ENCODE assay signal across 7 cellular contexts in the genomic region with DNA sequence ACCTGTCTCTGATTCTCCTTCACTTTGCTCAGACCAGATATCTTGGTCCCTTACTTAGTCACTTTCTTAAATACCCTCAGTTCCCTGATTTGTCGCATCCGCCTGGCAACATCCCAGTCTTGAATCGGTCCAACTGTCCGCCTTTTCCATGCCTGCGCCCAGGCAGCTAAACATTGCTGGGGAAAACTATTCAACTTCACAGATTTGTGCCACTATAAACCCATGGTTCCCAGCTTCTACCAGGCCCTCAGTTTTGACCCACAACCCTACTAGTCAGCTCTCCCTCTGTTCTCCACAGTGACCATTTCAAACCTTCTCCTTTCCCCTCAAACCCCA. TPM values are rescaled to one million over a fixed set of nuclear protein-coding genes. Genes with fewer than 3 reads are reported as not detected.
A peak's percentile ranks its signal among the peaks of the same experiment; 100 is the strongest.
DNase-seq lines count a peak whose midpoint lies in the region; ATAC-seq and TF ChIP-seq lines count a peak whose summit lies in the region.

No MANE protein-coding gene starts in this region.

- H3K4me3 Mint-ChIP-seq in HFFc6 = peak overlapping the region; percentile 78
- H3K4me3 Mint-ChIP-seq in activated CD8-positive, alpha-beta T cell treated with anti-CD3 and anti-CD28 coated beads for 36 hours = peak overlapping the region; percentile 3

- H3K4me3 ChIP-seq in iPS-11a (ENCODE audit: low read depth, low read length) = peak overlapping the region; percentile 17
- H3K4me3 ChIP-seq in spleen = peak overlapping the region in 3 of 8 donors; percentile 46 to 74 (median 60)

- H3K36me3 Mint-ChIP-seq in HFFc6 (ENCODE audit: low read depth) = no peaks in the 10 kb centered on the region
- H3K36me3 Mint-ChIP-seq in activated CD8-positive, alpha-beta T cell treated with anti-CD3 and anti-CD28 coated beads for 36 hours (ENCODE audit: low read depth) = no peaks in the 10 kb centered on the region

- WGBS in spleen, 5 donors = 73 to 87% (median 83%) methylated on average over 5 of the region's 5 CpGs

- peaks cover 0 to 10% (median 0%) of the 10 kb centered on the region in 6 donors for H3K4me1 ChIP-seq in spleen

- H3K27me3 ChIP-seq in spleen (replicated peaks in 1 of 7) = peaks cover 0 to 40% (median 13%) of the 10 kb centered on the region in 7 donors

- CTCF ChIA-PET in activated CD8-positive, alpha-beta T cell treated with anti-CD3 and anti-CD28 coated beads for 36 hours (lab: Charles Lee) = no interaction called here

- no peaks in the 10 kb centered on the region for H3K9me3 Mint-ChIP-seq in HFFc6
- no peaks in the 10 kb centered on the region for H3K9me3 Mint-ChIP-seq in activated CD8-positive, alpha-beta T cell treated with anti-CD3 and anti-CD28 coated beads for 36 hours

- no peak for ATAC-seq in activated CD8-positive, alpha-beta T cell treated with anti-CD3 and anti-CD28 coated beads for 36 hours

- DNase-seq in HFFc6 = no peak
- DNase-seq in activated CD8-positive, alpha-beta T cell treated with anti-CD3 and anti-CD28 coated beads for 36 hours = no peak
- DNase-seq in spleen = no peak
- DNase-seq in DMS153 treated with DMSO at 0.1 percent for 48 hours (lab: John Stamatoyannopoulos, UW; ENCODE audit: unreplicated experiment) = no peak
- DNase-seq in pons (ENCODE audit: low spot score) = no peak
- DNase-seq in NAMALWA (ENCODE audit: low spot score) = no peak

- intact Hi-C loops in activated CD8-positive, alpha-beta T cell treated with anti-CD3 and anti-CD28 coated beads for 36 hours (cut with micrococcal nuclease) = no loop called here
- intact Hi-C loops in spleen (cut with DNase I; ENCODE audit: low total_unique reads) = no loop called here

- no peak for TF ChIP-seq POLR2A in spleen (IDR thresholded peaks at IDR 0.05)

- no peak for TF ChIP-seq CTCF in HFFc6 (IDR thresholded peaks at IDR 0.05)
- TF ChIP-seq CTCF in activated CD8-positive, alpha-beta T cell treated with anti-CD3 and anti-CD28 coated beads for 36 hours (IDR thresholded peaks at IDR 0.05) = no peak
- no peak for TF ChIP-seq CTCF in spleen (IDR thresholded peaks at IDR 0.05 in 8 of 11, conservative IDR thresholded peaks at IDR 0.05 in 3 of 11)

- POLR2A ChIA-PET in activated CD8-positive, alpha-beta T cell treated with anti-CD3 and anti-CD28 coated beads for 36 hours (lab: Charles Lee) = no interaction called here

- H3K9me3 ChIP-seq in spleen = no peaks in the 10 kb centered on the region

- no peaks in the 10 kb centered on the region for H3K36me3 ChIP-seq in spleen

- no peaks in the 10 kb centered on the region for H3K27me3 Mint-ChIP-seq in HFFc6 (ENCODE audit: insufficient read depth)
- peaks cover 25% of the 10 kb centered on the region for H3K27me3 Mint-ChIP-seq in activated CD8-positive, alpha-beta T cell treated with anti-CD3 and anti-CD28 coated beads for 36 hours

- H3K27ac Mint-ChIP-seq in HFFc6 = peak overlapping the region; percentile 74
- H3K27ac Mint-ChIP-seq in activated CD8-positive, alpha-beta T cell treated with anti-CD3 and anti-CD28 coated beads for 36 hours = no peak overlapping the region

- peaks cover 55% of the 10 kb centered on the region for H3K4me1 Mint-ChIP-seq in HFFc6 (ENCODE audit: low read depth)
- peaks cover 2% of the 10 kb centered on the region for H3K4me1 Mint-ChIP-seq in activated CD8-positive, alpha-beta T cell treated with anti-CD3 and anti-CD28 coated beads for 36 hours (ENCODE audit: low read depth)

- peak overlapping the region in 5 of 8 donors; percentile 44 to 71 (median 69) for H3K27ac ChIP-seq in spleen

RNA-seq across cellular contexts. Expression of a gene that starts 0.5 kb away (rescaled TPM):
- total RNA-seq in HFFc6 (2021; fragmentation: NEBNext Ultra II Directional; extraction: Animal tissue kit (Norgen Biotek cat#: 25700)) = 10 to 100 TPM; 16.2 to 19.8 (median 17.9) TPM
- total RNA-seq in activated CD8-positive, alpha-beta T cell treated with anti-CD3 and anti-CD28 coated beads for 36 hours = under 1 TPM; 0.07 TPM
- total RNA-seq in spleen = 1 to 10 TPM; 3.1 to 5.4 (median 3.8) TPM
- 1 to 10 TPM in 1 of 3 donors, under 1 TPM in 2; 0.73 to 1.5 (median 0.98) TPM for polyA plus RNA-seq in spleen

RNA-seq across cellular contexts. Expression of a gene that starts 33.5 kb away (rescaled TPM):
- total RNA-seq in HFFc6 (2021; fragmentation: NEBNext Ultra II Directional; extraction: Animal tissue kit (Norgen Biotek cat#: 25700)) = 10 to 100 TPM; 42.4 to 49.2 (median 44.4) TPM
- 10 to 100 TPM; 65.4 to 69.6 TPM for total RNA-seq in activated CD8-positive, alpha-beta T cell treated with anti-CD3 and anti-CD28 coated beads for 36 hours
- total RNA-seq in spleen = 10 to 100 TPM; 30.8 to 52.3 (median 40.6) TPM
- 1 to 10 TPM; 3.0 to 8.8 (median 3.9) TPM for polyA plus RNA-seq in spleen

RNA-seq across cellular contexts. Expression of a gene that starts 56.3 kb away (rescaled TPM):
- total RNA-seq in HFFc6 (2021; fragmentation: NEBNext Ultra II Directional; extraction: Animal tissue kit (Norgen Biotek cat#: 25700)) = 10 to 100 TPM; 31.0 to 35.0 (median 33.3) TPM
- total RNA-seq in activated CD8-positive, alpha-beta T cell treated with anti-CD3 and anti-CD28 coated beads for 36 hours = 10 to 100 TPM; 31.2 to 32.5 TPM
- total RNA-seq in spleen = 10 to 100 TPM; 21.4 to 46.4 (median 35.1) TPM
- 10 to 100 TPM; 25.5 to 42.3 (median 31.3) TPM for polyA plus RNA-seq in spleen
